8 cellular contexts compared by ENCODE assay signal in the genomic region with DNA sequence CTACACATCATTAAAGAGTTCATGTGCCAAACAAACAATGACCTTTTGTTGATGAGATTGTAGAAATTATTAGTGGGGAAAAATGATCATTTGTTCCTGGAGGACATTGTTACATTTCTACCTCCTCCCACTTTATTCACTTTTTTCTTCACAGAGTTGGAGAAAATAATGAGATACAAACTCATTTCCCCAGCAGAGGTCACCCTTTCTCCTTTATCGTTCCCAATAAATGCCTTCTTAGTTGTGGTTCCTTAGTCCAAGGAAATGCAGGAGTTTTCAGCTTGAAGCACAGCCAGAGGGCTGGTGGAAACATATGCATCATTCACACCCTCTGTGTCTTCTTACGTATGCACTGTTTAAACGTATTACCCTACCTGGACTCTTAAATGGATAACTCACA.
DNase-seq lines count a peak whose midpoint lies in the region; ATAC-seq lines count a peak whose summit lies in the region.

No MANE protein-coding gene starts in this region.

- no peaks in the 10 kb centered on the region for H3K4me1 ChIP-seq in NT2/D1 (ENCODE audit: insufficient read depth, insufficient read length)

- no peaks in the 10 kb centered on the region for H3K27me3 ChIP-seq in NT2/D1 (ENCODE audit: insufficient read depth, insufficient read length)

- DNase-seq in COR-L47 (lab: John Stamatoyannopoulos, UW), result peak; percentile 55
- DNase-seq in Jurkat, Clone E6-1 (ENCODE audit: low read depth, low spot score), result peak; percentile 24
- DNase-seq in NT2/D1 (ENCODE audit: low read depth, low spot score), result peak; percentile 80
- peak; percentile 89 for DNase-seq in dedifferentiated amniotic fluid mesenchymal stem cell (ENCODE audit: extremely low spot score)
- peak; percentile 56 to 65 for DNase-seq in lung microvascular endothelial cell (ENCODE audit: low read depth in 2 of 2)

- ATAC-seq in GM18519 (IDR thresholded peaks at IDR 0.05; ENCODE audit: low FRiP score, unreplicated experiment) (no peak), HG03280 (IDR thresholded peaks at IDR 0.05; ENCODE audit: unreplicated experiment) (no peak), HG03460 (IDR thresholded peaks at IDR 0.05; ENCODE audit: unreplicated experiment) (no peak)

- H3K4me3 ChIP-seq in Jurkat, Clone E6-1 (ENCODE audit: low read length), result no peak overlapping the region
- no peak overlapping the region for H3K4me3 ChIP-seq in NT2/D1 (ENCODE audit: insufficient read length, low read depth)

- no peaks in the 10 kb centered on the region for H3K36me3 ChIP-seq in NT2/D1 (ENCODE audit: insufficient read depth, insufficient read length, low read length)

- no peak overlapping the region for H3K9ac ChIP-seq in NT2/D1 (ENCODE audit: insufficient read length, low read depth)

- no peaks in the 10 kb centered on the region; the same call in 1 of the 2 replicates for H3K9me3 ChIP-seq in NT2/D1 (ENCODE audit: insufficient read depth, low read length)

Comparison
In these comparisons a context has a peak if more than half of its experiments do, and no peak if none do; other contexts are left out.
1. DNase-seq: peak in every context shown above with its lines; median percentile 89 in dedifferentiated amniotic fluid mesenchymal stem cell; 80 in NT2/D1; 60 in lung microvascular endothelial cell; 55 in COR-L47; 24 in Jurkat, Clone E6-1.